Comparison of ENCODE assay signal across 8 cellular contexts in the genomic region with DNA sequence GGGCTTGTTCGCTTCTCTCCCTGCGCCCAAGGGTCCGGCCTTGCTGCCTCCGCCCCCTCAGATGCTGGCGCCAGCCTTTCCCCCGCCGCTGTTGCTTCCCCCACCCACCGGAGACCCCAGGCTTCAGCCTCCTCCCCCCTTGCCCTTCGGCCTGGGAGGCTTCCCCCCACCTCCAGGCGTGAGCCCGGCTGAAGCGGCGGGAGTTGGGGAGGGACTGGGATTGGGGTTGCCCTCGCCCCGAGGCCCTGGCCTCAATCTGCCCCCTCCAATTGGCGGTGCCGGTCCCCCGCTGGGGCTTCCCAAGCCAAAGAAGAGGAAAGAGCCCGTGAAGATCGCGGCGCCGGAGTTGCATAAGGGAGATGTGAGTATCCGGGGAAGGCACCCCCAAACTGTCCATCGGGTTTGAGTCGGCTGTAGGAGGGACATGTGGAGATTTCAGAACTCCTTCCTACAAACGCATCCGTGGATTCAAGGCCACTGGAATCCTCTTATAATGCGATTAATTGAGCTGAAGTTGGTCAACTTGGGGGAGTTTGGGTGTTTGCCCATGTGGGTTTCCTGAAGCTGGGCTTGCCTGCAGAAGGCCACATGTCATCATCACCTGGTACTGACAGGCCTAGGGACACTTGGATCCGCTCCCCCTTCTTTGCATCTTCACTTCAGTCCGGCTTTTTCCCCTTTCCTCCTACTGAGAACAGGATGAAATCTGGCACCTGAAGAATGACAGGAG.
A peak's percentile ranks its signal among the peaks of the same experiment; 100 is the strongest.
DNase-seq lines count a peak whose midpoint lies in the region; ATAC-seq and TF ChIP-seq lines count a peak whose summit lies in the region.

No MANE protein-coding gene starts in this region.

- ATAC-seq in HG02970 (IDR thresholded peaks at IDR 0.05; ENCODE audit: low FRiP score, unreplicated experiment) (peak; percentile 4), HG03139 (IDR thresholded peaks at IDR 0.05; ENCODE audit: unreplicated experiment) (no peak), HG03442 (IDR thresholded peaks at IDR 0.05; ENCODE audit: unreplicated experiment) (no peak)

- H3K4me3 ChIP-seq in WI38 (ENCODE audit: low read depth, low read length) (peak overlapping the region; percentile 97), fibroblast of mammary gland (ENCODE audit: control insufficient read depth, low read depth, low read length) (peak overlapping the region; percentile 91), neutrophil (ENCODE audit: low read depth in 1 of 2, low read length in 1 of 2) (peak overlapping the region; percentile 84 to 89)

- no peaks in the 10 kb centered on the region for H3K27me3 ChIP-seq in neutrophil

- TF ChIP-seq CTCF in WI38 (IDR thresholded peaks at IDR 0.05; ENCODE audit: low read depth, low read length) (no peak), fibroblast of mammary gland (conservative IDR thresholded peaks at IDR 0.05; ENCODE audit: control insufficient read depth, insufficient read depth, low read depth, low read length) (no peak), neutrophil (IDR thresholded peaks at IDR 0.05) (no peak)

- peaks cover 33% of the 10 kb centered on the region in 2 experiments for H3K4me1 ChIP-seq in neutrophil (ENCODE audit: control insufficient read depth in 1 of 2, insufficient read depth in 1 of 2, low read depth in 1 of 2, low read length in 1 of 2)

- no peaks in the 10 kb centered on the region for H3K9me3 ChIP-seq in neutrophil

- DNase-seq in DMS53 (lab: John Stamatoyannopoulos, UW) = peak; percentile 51
- no peak for DNase-seq in DMS53 treated with DMSO at 0.1 percent for 48 hours (lab: John Stamatoyannopoulos, UW; ENCODE audit: unreplicated experiment)
- DNase-seq in fibroblast of mammary gland (ENCODE audit: low read depth) = no peak

- peak overlapping the region; percentile 92 for H3K27ac ChIP-seq in neutrophil

- no peaks in the 10 kb centered on the region for H3K36me3 ChIP-seq in neutrophil
